In the genomic region with DNA sequence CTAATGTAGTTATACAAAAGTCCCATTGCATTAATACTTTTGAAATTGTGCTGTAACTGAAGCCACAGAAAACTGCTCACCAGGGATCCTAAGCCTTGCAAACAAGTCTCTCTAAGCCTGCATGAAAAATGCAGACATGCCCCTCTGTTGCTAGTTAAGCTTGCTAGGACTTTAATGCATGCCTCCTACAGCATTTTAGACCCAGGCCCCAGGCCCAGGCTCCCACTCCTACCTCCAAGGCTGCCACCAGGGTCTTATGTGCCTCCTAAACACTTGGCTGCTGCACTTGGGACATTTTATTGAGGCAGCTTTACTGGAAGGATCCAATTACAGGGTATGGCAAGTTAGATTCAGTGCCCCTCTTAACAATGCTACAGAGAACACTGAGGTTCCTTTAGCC, we compare ENCODE assay signal across 1 cellular context.
TF ChIP-seq lines count a peak whose summit lies in the region.

No MANE protein-coding gene starts in this region.

TF ChIP-seq in GM23338, 12 proteins besides CTCF, POLR2A, EP300 and RAD21 (continued from another document):
- peak; percentile 48; the same call in 1 of the 2 replicates for TF ChIP-seq ZNF462 (CRISPR knock-in tag; IDR thresholded peaks at IDR 0.05)
